9 cellular contexts compared by ENCODE assay signal in the genomic region with DNA sequence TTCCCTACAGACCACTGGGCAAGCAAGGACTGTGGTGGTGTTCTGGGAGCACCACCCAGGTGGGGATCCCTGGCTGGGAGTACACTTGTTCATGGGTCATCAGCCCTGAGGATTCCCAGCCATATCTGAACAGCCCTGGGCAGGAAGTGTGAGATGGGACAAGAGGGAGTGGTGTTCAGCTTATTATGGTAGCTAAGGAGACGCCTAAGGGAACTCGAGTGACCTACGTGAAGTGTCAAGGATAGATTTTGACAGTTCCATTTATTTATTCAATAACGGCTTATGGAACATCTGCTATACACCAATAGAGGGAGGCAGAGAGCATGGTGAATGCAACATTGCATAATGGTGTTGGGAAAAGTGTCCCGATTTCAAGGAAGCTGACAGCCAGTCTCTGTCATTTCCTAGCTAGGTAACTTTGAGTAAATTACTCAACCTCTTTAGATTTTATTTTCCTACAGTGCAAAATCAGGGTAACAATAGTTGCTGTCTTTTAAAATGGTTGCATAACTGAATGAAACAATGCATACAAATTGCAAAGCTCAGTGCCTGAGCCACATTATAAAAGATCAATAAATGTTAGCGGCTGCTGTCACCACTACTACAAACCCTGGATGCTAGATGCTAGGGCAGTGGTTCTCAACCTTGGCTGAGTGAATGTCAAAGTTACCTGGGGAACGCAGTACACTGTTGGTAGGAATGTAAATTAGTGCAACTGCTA.
DNase-seq lines count a peak whose midpoint lies in the region; ATAC-seq and TF ChIP-seq lines count a peak whose summit lies in the region.
"Had no signal": no experiment of that assay in that cellular context is flagged by ENCODE, and none has a peak within 500 bp of the region (broad histone marks: within the 10 kb centered on the region; RNA-seq: fewer than 3 reads in every experiment).

No MANE protein-coding gene starts in this region.

- H3K36me3 Mint-ChIP-seq in GM23338 (ENCODE audit: low read depth), result peaks cover 3% of the 10 kb centered on the region; the same call in 1 of the 3 replicates
- no peaks in the 10 kb centered on the region for H3K36me3 Mint-ChIP-seq in naive thymus-derived CD4-positive, alpha-beta T cell

- peaks cover 4% of the 10 kb centered on the region for H3K27me3 Mint-ChIP-seq in GM23338 (ENCODE audit: insufficient read depth, low read depth, poor library complexity)
- H3K27me3 Mint-ChIP-seq in naive thymus-derived CD4-positive, alpha-beta T cell, result peaks cover 0 to 15% (median 15%) of the 10 kb centered on the region in 5 donors
- H3K27me3 Mint-ChIP-seq: dendritic cell treated with granulocyte-macrophage colony-stimulating factor and Interleukin-4, amounts not matched to agents 40 ng/mL and 50 ng/mL, for 4 days had no signal

- intact Hi-C loops in left ventricle myocardium superior (cut with micrococcal nuclease) (no loop called here), tibial artery (cut with DNase I; ENCODE audit: low total_unique reads) (no loop called here)
- intact Hi-C loops in naive thymus-derived CD4-positive, alpha-beta T cell (cut with micrococcal nuclease), result no loop called here

- H3K36me3 ChIP-seq in GM23338 (ENCODE audit: insufficient read depth) (no peaks in the 10 kb centered on the region), tibial artery (no peaks in the 10 kb centered on the region)
- H3K36me3 ChIP-seq in naive thymus-derived CD4-positive, alpha-beta T cell (ENCODE audit: control insufficient read depth in 2 of 3, insufficient read depth in 3 of 3, low read length in 3 of 3), result no peaks in the 10 kb centered on the region

- H3K4me2 ChIP-seq in GM23338, result no peak overlapping the region

- H3F3A ChIP-seq in GM23338 (replicated peaks; ENCODE audit: low read depth), result no peaks in the 10 kb centered on the region

- CTCF ChIA-PET in naive thymus-derived CD4-positive, alpha-beta T cell (lab: Charles Lee), result no interaction called here

- no peak overlapping the region for H3K27ac ChIP-seq in GM23338 (ENCODE audit: low read depth)
- no peak overlapping the region for H3K27ac ChIP-seq in tibial artery
- no peak overlapping the region for H3K27ac ChIP-seq in naive thymus-derived CD4-positive, alpha-beta T cell (ENCODE audit: low read depth, low read length)

- H4K20me1 ChIP-seq in GM23338 (replicated peaks; ENCODE audit: insufficient read depth), result no peaks in the 10 kb centered on the region

- no peak overlapping the region for H2AFZ ChIP-seq in GM23338

- no peak overlapping the region for H3K4me3 ChIP-seq in GM23338
- H3K4me3 ChIP-seq in tibial artery, result no peak overlapping the region
- H3K4me3 ChIP-seq in naive thymus-derived CD4-positive, alpha-beta T cell (ENCODE audit: low read length), result no peak overlapping the region

- ATAC-seq in GM23338 (peak; percentile 71), left ventricle myocardium superior (peak; percentile 47), GM19351 (IDR thresholded peaks at IDR 0.05; ENCODE audit: unreplicated experiment) (no peak), HG03097 (IDR thresholded peaks at IDR 0.05; ENCODE audit: low FRiP score, unreplicated experiment) (no peak)
- ATAC-seq in naive thymus-derived CD4-positive, alpha-beta T cell, result no peak

- POLR2A ChIA-PET in naive thymus-derived CD4-positive, alpha-beta T cell (lab: Charles Lee), result no interaction called here

- peaks cover 6% of the 10 kb centered on the region for H3K4me1 Mint-ChIP-seq in GM23338
- no peaks in the 10 kb centered on the region for H3K4me1 Mint-ChIP-seq in naive thymus-derived CD4-positive, alpha-beta T cell

- H3K79me2 ChIP-seq in GM23338 (replicated peaks; ENCODE audit: insufficient read depth), result no peaks in the 10 kb centered on the region

- H3K27me3 ChIP-seq in GM23338 (ENCODE audit: insufficient read depth) (no peaks in the 10 kb centered on the region), tibial artery (peaks cover 0 to 7% of the 10 kb centered on the region in 2 donors)
- H3K27me3 ChIP-seq in naive thymus-derived CD4-positive, alpha-beta T cell (ENCODE audit: control insufficient read depth in 2 of 2, insufficient read depth in 2 of 2, low read length in 2 of 2), result no peaks in the 10 kb centered on the region

- TF ChIP-seq CTCF in GM23338 (conservative IDR thresholded peaks at IDR 0.05; ENCODE audit: low read depth in 2 of 2), result peak; percentile 78 to 82
- peak; percentile 63 to 65 for TF ChIP-seq CTCF in tibial artery (IDR thresholded peaks at IDR 0.05)

- DNase-seq in AG08396 (ENCODE audit: low spot score) (peak; percentile 12), GM23338 (ENCODE audit: low spot score) (peak; percentile 80), SK-N-DZ (ENCODE audit: low spot score) (peak; percentile 4), left ventricle myocardium superior (no peak), tibial artery (no peak)
- no peak for DNase-seq in naive thymus-derived CD4-positive, alpha-beta T cell

- H3K9me2 ChIP-seq in GM23338 (ENCODE audit: insufficient read depth), result no peaks in the 10 kb centered on the region; the same call in 1 of the 2 replicates

- peaks cover 4% of the 10 kb centered on the region; the same call in 1 of the 2 replicates for H3K4me1 ChIP-seq in GM23338 (ENCODE audit: insufficient read depth)
- H3K4me1 ChIP-seq in tibial artery, result no peaks in the 10 kb centered on the region
- H3K4me1 ChIP-seq in naive thymus-derived CD4-positive, alpha-beta T cell (ENCODE audit: control insufficient read depth in 2 of 2, insufficient read depth in 2 of 2, low read length in 2 of 2), result no peaks in the 10 kb centered on the region

- no peak overlapping the region for H3K27ac Mint-ChIP-seq in GM23338
- H3K27ac Mint-ChIP-seq in naive thymus-derived CD4-positive, alpha-beta T cell, result no peak overlapping the region
- H3K27ac Mint-ChIP-seq: dendritic cell treated with granulocyte-macrophage colony-stimulating factor and Interleukin-4, amounts not matched to agents 40 ng/mL and 50 ng/mL, for 4 days had no signal

- no peaks in the 10 kb centered on the region for H3K9me3 ChIP-seq in tibial artery
- H3K9me3 ChIP-seq in naive thymus-derived CD4-positive, alpha-beta T cell (ENCODE audit: control insufficient read depth in 2 of 3, low read length in 3 of 3), result no peaks in the 10 kb centered on the region

- no peaks in the 10 kb centered on the region; the same call in 2 of the 3 replicates for H3K9me3 Mint-ChIP-seq in GM23338
- peaks cover 0 to 16% (median 0%) of the 10 kb centered on the region in 11 donors for H3K9me3 Mint-ChIP-seq in naive thymus-derived CD4-positive, alpha-beta T cell
- H3K9me3 Mint-ChIP-seq: dendritic cell treated with granulocyte-macrophage colony-stimulating factor and Interleukin-4, amounts not matched to agents 40 ng/mL and 50 ng/mL, for 4 days had no signal

- H3K4me3 Mint-ChIP-seq in GM23338, result no peak overlapping the region
- no peak overlapping the region for H3K4me3 Mint-ChIP-seq in naive thymus-derived CD4-positive, alpha-beta T cell
- H3K4me3 Mint-ChIP-seq: dendritic cell treated with granulocyte-macrophage colony-stimulating factor and Interleukin-4, amounts not matched to agents 40 ng/mL and 50 ng/mL, for 4 days had no signal

TF ChIP-seq in GM23338, 12 proteins besides CTCF, POLR2A, EP300 and RAD21 (continues in another document):
- TF ChIP-seq, protein P1, sequence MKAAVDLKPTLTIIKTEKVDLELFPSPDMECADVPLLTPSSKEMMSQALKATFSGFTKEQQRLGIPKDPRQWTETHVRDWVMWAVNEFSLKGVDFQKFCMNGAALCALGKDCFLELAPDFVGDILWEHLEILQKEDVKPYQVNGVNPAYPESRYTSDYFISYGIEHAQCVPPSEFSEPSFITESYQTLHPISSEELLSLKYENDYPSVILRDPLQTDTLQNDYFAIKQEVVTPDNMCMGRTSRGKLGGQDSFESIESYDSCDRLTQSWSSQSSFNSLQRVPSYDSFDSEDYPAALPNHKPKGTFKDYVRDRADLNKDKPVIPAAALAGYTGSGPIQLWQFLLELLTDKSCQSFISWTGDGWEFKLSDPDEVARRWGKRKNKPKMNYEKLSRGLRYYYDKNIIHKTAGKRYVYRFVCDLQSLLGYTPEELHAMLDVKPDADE (IDR thresholded peaks at IDR 0.05), result no peak
- no peak for TF ChIP-seq STAT1 (IDR thresholded peaks at IDR 0.05; ENCODE audit: unreplicated experiment)
- TF ChIP-seq ZNF114 (CRISPR knock-in tag; IDR thresholded peaks at IDR 0.05), result no peak
- no peak for TF ChIP-seq JUNB (IDR thresholded peaks at IDR 0.05; ENCODE audit: unreplicated experiment)
- no peak for TF ChIP-seq CREB1 (CRISPR knock-in tag; IDR thresholded peaks at IDR 0.05; ENCODE audit: low read depth)
- no peak for TF ChIP-seq EZH2 (IDR thresholded peaks at IDR 0.05; ENCODE audit: low read depth, unreplicated experiment)
- no peak for TF ChIP-seq NANOG (IDR thresholded peaks at IDR 0.05; ENCODE audit: borderline replicate concordance)
- TF ChIP-seq, protein P2, sequence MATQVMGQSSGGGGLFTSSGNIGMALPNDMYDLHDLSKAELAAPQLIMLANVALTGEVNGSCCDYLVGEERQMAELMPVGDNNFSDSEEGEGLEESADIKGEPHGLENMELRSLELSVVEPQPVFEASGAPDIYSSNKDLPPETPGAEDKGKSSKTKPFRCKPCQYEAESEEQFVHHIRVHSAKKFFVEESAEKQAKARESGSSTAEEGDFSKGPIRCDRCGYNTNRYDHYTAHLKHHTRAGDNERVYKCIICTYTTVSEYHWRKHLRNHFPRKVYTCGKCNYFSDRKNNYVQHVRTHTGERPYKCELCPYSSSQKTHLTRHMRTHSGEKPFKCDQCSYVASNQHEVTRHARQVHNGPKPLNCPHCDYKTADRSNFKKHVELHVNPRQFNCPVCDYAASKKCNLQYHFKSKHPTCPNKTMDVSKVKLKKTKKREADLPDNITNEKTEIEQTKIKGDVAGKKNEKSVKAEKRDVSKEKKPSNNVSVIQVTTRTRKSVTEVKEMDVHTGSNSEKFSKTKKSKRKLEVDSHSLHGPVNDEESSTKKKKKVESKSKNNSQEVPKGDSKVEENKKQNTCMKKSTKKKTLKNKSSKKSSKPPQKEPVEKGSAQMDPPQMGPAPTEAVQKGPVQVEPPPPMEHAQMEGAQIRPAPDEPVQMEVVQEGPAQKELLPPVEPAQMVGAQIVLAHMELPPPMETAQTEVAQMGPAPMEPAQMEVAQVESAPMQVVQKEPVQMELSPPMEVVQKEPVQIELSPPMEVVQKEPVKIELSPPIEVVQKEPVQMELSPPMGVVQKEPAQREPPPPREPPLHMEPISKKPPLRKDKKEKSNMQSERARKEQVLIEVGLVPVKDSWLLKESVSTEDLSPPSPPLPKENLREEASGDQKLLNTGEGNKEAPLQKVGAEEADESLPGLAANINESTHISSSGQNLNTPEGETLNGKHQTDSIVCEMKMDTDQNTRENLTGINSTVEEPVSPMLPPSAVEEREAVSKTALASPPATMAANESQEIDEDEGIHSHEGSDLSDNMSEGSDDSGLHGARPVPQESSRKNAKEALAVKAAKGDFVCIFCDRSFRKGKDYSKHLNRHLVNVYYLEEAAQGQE (IDR thresholded peaks at IDR 0.05; ENCODE audit: unreplicated experiment), result no peak
- no peak for TF ChIP-seq POLR2AphosphoS5 (IDR thresholded peaks at IDR 0.05; ENCODE audit: low read depth)

Comparison
In these comparisons a context has a peak if more than half of its experiments do, and no peak if none do; other contexts are left out.
1. DNase-seq: peak in AG08396 (single experiment), GM23338 (single experiment) and SK-N-DZ (single experiment); none in left ventricle myocardium superior (single experiment), tibial artery (0 of 2) and naive thymus-derived CD4-positive, alpha-beta T cell (0 of 9).
2. ATAC-seq: peak in GM23338 (single experiment) and left ventricle myocardium superior (single experiment); none in GM19351 (single experiment), naive thymus-derived CD4-positive, alpha-beta T cell (single experiment) and HG03097 (single experiment).